7 cellular contexts compared by ENCODE assay signal in the genomic region with DNA sequence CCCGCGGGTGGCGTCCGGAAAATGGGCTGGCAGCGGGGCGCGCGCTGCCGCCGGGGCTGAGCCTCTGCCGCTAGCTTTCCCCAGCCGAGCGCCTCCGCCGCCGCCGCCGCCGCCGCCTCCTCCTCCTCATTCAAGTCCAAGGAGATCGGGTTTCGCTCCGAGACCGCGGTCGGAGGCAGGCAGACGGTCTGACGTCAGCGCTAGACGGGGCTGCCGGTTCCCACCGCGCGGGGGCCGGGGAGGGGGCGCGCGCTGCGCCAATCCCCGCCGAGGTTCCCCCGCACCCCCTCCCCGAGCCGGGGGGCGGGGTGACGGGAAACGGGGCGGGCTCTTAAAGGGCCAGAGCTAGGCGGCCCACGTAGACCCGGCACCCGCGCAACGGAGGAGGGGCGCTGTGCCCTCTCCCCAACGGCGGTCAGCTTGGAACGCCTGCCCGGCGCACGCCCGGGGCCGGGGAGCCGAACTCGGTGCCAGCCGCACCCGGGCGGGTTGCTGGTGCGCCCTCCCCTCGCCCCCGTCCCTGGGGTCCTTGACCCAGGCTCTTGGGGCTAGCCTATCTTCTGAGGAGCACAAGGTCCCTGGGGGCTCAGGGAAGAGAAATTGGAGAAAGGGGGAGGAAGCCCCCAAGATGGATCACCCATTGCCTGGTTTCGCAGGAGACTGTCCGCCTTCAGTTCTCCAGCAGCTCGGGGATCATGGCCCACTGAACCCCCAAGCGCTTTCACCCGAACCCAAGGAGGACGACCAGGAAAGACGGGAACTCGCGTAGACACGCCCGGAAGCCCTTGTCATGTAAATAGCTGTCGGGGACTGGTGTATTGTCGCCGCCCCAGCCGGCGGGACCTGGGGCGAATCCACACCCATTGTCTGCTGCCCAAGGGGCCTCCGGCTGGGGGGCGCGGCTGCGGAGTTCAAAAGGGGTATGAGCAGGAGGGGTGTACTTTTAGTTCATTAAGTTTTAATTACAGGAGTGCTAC.
DNase-seq lines count a peak whose midpoint lies in the region; ATAC-seq lines count a peak whose summit lies in the region.

A gene with protein sequence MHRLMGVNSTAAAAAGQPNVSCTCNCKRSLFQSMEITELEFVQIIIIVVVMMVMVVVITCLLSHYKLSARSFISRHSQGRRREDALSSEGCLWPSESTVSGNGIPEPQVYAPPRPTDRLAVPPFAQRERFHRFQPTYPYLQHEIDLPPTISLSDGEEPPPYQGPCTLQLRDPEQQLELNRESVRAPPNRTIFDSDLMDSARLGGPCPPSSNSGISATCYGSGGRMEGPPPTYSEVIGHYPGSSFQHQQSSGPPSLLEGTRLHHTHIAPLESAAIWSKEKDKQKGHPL (minus strand): TSS at position 193 of the 977 bp plus-strand sequence. CDS start 433 bp downstream, outside the sequence.

- ATAC-seq in GM18520 (IDR thresholded peaks at IDR 0.05; ENCODE audit: unreplicated experiment) (peak; percentile 48), HG03066 (IDR thresholded peaks at IDR 0.05; ENCODE audit: low read depth, unreplicated experiment) (peak; percentile 64)

- H3K27ac ChIP-seq in cingulate gyrus (ENCODE audit: low read depth, low read length) = peak within 1 kb of the TSS; percentile 84

- DNase-seq in NCI-H2171 (lab: John Stamatoyannopoulos, UW) (peak; percentile 96), kidney glomerular epithelial cell (lab: John Stamatoyannopoulos, UW) (peak; percentile 79)
- DNase-seq in activated CD4-positive, alpha-beta T cell treated with anti-CD3 and anti-CD28 coated beads for 48 hours = peak; percentile 91
- peak; percentile 93 to 94 for DNase-seq in stimulated activated CD4-positive, alpha-beta T cell treated with anti-CD3 and anti-CD28 coated beads, Interleukin-15, amount 100 ng/mL, for 1 hour (ENCODE audit: low read depth in 1 of 2, low spot score in 1 of 2)

Comparison
In these comparisons a context has a peak if more than half of its experiments do, and no peak if none do; other contexts are left out.
1. Peak in every context shown above with its lines: DNase-seq, ATAC-seq and H3K27ac ChIP-seq.